In the genomic region with DNA sequence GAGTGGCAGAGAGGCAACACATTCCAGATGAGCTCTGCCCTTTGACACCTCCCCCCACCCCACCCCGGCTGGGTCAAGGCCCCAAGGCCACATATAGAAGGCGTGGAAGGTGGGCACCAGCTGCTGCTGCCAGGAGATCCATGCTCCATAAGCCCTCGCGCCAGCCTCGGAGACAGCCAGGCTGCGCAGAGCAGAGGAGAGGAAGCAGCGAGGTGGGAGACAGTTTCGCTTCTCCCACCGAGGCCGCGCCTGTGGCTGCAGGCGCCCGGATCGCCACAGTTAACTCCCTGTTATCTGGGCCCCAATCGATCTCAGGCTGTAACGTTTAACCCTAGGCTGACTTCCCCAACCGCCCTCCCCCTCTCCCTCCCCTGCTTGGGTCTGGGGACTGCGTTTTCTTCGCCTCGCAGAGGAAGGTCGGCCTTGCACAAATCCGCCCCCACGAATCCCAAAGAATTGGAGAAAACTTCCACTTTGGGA, we compare ENCODE assay signal across 8 cellular contexts. TPM values are rescaled to one million over a fixed set of nuclear protein-coding genes. Genes with fewer than 3 reads are reported as not detected.
A peak's percentile ranks its signal among the peaks of the same experiment; 100 is the strongest.
DNase-seq lines count a peak whose midpoint lies in the region; ATAC-seq and TF ChIP-seq lines count a peak whose summit lies in the region.

No MANE protein-coding gene starts in this region.

- TF ChIP-seq CTCF in OCI-LY3 (IDR thresholded peaks at IDR 0.05; ENCODE audit: low read depth, low read length) (no peak), heart right ventricle (IDR thresholded peaks at IDR 0.05) (no peak)

- no peak overlapping the region for H2AFZ ChIP-seq in OCI-LY3 (ENCODE audit: low read depth, low read length)
- H2AFZ ChIP-seq in trophoblast cell (ENCODE audit: insufficient read depth, low read length, poor library complexity): no peak overlapping the region

- H4K20me1 ChIP-seq in OCI-LY3 (ENCODE audit: insufficient read depth, low read length): peaks cover 3% of the 10 kb centered on the region; the same call in 1 of the 2 replicates

- H3K4me1 ChIP-seq in ES-I3 (ENCODE audit: insufficient read depth, low read length): peaks cover 19% of the 10 kb centered on the region
- H3K4me1 ChIP-seq in OCI-LY3 (ENCODE audit: low read length): peaks cover 42% of the 10 kb centered on the region
- peaks cover 6 to 54% (median 38%) of the 10 kb centered on the region in 9 donors for H3K4me1 ChIP-seq in heart right ventricle
- peaks cover 47 to 54% of the 10 kb centered on the region in 2 experiments for H3K4me1 ChIP-seq in trophoblast cell (ENCODE audit: control insufficient read depth in 1 of 2, insufficient read depth in 2 of 2, low read length in 2 of 2)

- H3K9me3 ChIP-seq in ES-I3 (ENCODE audit: control insufficient read depth, insufficient read depth, low read length) (no peaks in the 10 kb centered on the region), OCI-LY3 (ENCODE audit: insufficient read depth, low read length) (no peaks in the 10 kb centered on the region), heart right ventricle (no peaks in the 10 kb centered on the region), trophoblast cell (ENCODE audit: insufficient read depth, low read depth, low read length) (no peaks in the 10 kb centered on the region)

- peak overlapping the region; percentile 36 for H3K14ac ChIP-seq in trophoblast cell (ENCODE audit: low read length)

- peaks cover 45% of the 10 kb centered on the region for H3K79me2 ChIP-seq in OCI-LY3 (ENCODE audit: low read length)
- peaks cover 42% of the 10 kb centered on the region for H3K79me2 ChIP-seq in trophoblast cell (ENCODE audit: control insufficient read depth, insufficient read depth, low read length, poor library complexity)

- peak overlapping the region; percentile 85 for H2BK120ac ChIP-seq in trophoblast cell (ENCODE audit: insufficient read depth, low read length, poor library complexity)

- peak overlapping the region; percentile 98 for H3K4me2 ChIP-seq in OCI-LY3 (ENCODE audit: low read length)
- peak overlapping the region; percentile 79 for H3K4me2 ChIP-seq in trophoblast cell (ENCODE audit: low read length)

- H3K36me3 ChIP-seq in ES-I3 (ENCODE audit: insufficient read depth, low read length) (no peaks in the 10 kb centered on the region), OCI-LY3 (replicated peaks; ENCODE audit: low read depth, low read length) (no peaks in the 10 kb centered on the region), heart right ventricle (no peaks in the 10 kb centered on the region), trophoblast cell (ENCODE audit: control insufficient read depth in 1 of 2, insufficient read depth in 2 of 2, low read length in 2 of 2) (no peaks in the 10 kb centered on the region)

- H2BK12ac ChIP-seq in trophoblast cell (ENCODE audit: low read length): peak overlapping the region; percentile 58

- 32 to 39% methylated on average over 23 of the region's 23 CpGs for WGBS in heart right ventricle, 2 donors
- no CpG with 5 or more reads among the region's 23 CpGs for WGBS in trophoblast cell (ENCODE audit: extremely low coverage, insufficient coverage, insufficient read length)

- no peak overlapping the region for H3K27ac ChIP-seq in OCI-LY3 (ENCODE audit: low read length)
- H3K27ac ChIP-seq in heart right ventricle: peak overlapping the region in 1 of 10 donors; percentile 6
- peak overlapping the region; percentile 96 for H3K27ac ChIP-seq in trophoblast cell (ENCODE audit: low read depth, low read length)

- peak overlapping the region; percentile 60 for H2AK5ac ChIP-seq in trophoblast cell (ENCODE audit: low read length)

- no peak overlapping the region for H3K23ac ChIP-seq in trophoblast cell (ENCODE audit: low read length)

- H3K9ac ChIP-seq in ES-I3 (ENCODE audit: low read depth, low read length) (peak overlapping the region; percentile 60), OCI-LY3 (ENCODE audit: low read length) (no peak overlapping the region), trophoblast cell (ENCODE audit: low read length) (peak overlapping the region; percentile 10)

- peak overlapping the region; percentile 50 for H2BK5ac ChIP-seq in trophoblast cell (ENCODE audit: low read depth, low read length, poor library complexity)

- H3K4me3 ChIP-seq in OCI-LY3 (ENCODE audit: low read length) (peak overlapping the region; percentile 88; the same call in 1 of the 2 replicates), heart right ventricle (peak overlapping the region in 8 of 10 donors; percentile 0 to 100 (median 27)), trophoblast cell (ENCODE audit: low read depth, low read length) (no peak overlapping the region)

- H4K91ac ChIP-seq in trophoblast cell (ENCODE audit: low read depth, low read length): peak overlapping the region; percentile 77

- H3K18ac ChIP-seq in trophoblast cell (ENCODE audit: low read length): peak overlapping the region; percentile 28

- H4K8ac ChIP-seq in trophoblast cell (ENCODE audit: low read depth, low read length): peak overlapping the region; percentile 18

- H3K27me3 ChIP-seq in OCI-LY3 (ENCODE audit: low read depth, low read length) (peaks cover 6% of the 10 kb centered on the region; the same call in 1 of the 2 replicates), heart right ventricle (peaks cover 0 to 61% (median 0%) of the 10 kb centered on the region in 7 donors), trophoblast cell (ENCODE audit: insufficient read depth, low read length) (no peaks in the 10 kb centered on the region)

- ATAC-seq in heart right ventricle (no peak), GM21737 (IDR thresholded peaks at IDR 0.05; ENCODE audit: unreplicated experiment) (no peak)

- intact Hi-C loops in heart right ventricle (cut with DNase I): no loop called here

- H4K12ac ChIP-seq in trophoblast cell (ENCODE audit: low read depth, low read length): no peak overlapping the region

- DNase-seq in heart right ventricle: no peak
- DNase-seq in trophoblast cell: peak in 1 of 2 donors; percentile 45
- no peak for DNase-seq in stimulated activated CD4-positive, alpha-beta T cell treated with anti-CD3 and anti-CD28 coated beads, Interleukin-2, amount 100 ng/mL, for 48 hours
- no peak for DNase-seq in LoVo (ENCODE audit: low spot score)
- DNase-seq in NCI-H2171 treated with DMSO at 0.1 percent for 48 hours (lab: John Stamatoyannopoulos, UW): no peak

- H3K79me1 ChIP-seq in trophoblast cell (ENCODE audit: low read length): peaks cover 64% of the 10 kb centered on the region

- no peak overlapping the region for H3K4ac ChIP-seq in trophoblast cell (ENCODE audit: low read depth, low read length)

RNA-seq across cellular contexts. Expression of gene CXXC5, which starts 1.2 kb away (rescaled TPM):
- 10 to 100 TPM; 30.7 to 51.6 (median 37.9) TPM for total RNA-seq in heart right ventricle
- polyA plus RNA-seq in heart right ventricle: 10 to 100 TPM; 28.7 to 31.4 TPM
- polyA plus RNA-seq in trophoblast cell (2013): 101 and 105 TPM in 2 replicates
